ENCODE assay signal across 1 cellular context in genomic region chr11:118401151-118401879, GRCh38.
TF ChIP-seq lines count a peak whose summit lies in the region.

A gene with protein sequence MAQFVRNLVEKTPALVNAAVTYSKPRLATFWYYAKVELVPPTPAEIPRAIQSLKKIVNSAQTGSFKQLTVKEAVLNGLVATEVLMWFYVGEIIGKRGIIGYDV (plus strand): TSS chr11:118401606. CDS start chr11:118401666, 60 bp downstream.

TF ChIP-seq in HepG2, 621 proteins besides CTCF, POLR2A, EP300 and RAD21 (continued from another document and continues in another):
- TF ChIP-seq, protein P1, sequence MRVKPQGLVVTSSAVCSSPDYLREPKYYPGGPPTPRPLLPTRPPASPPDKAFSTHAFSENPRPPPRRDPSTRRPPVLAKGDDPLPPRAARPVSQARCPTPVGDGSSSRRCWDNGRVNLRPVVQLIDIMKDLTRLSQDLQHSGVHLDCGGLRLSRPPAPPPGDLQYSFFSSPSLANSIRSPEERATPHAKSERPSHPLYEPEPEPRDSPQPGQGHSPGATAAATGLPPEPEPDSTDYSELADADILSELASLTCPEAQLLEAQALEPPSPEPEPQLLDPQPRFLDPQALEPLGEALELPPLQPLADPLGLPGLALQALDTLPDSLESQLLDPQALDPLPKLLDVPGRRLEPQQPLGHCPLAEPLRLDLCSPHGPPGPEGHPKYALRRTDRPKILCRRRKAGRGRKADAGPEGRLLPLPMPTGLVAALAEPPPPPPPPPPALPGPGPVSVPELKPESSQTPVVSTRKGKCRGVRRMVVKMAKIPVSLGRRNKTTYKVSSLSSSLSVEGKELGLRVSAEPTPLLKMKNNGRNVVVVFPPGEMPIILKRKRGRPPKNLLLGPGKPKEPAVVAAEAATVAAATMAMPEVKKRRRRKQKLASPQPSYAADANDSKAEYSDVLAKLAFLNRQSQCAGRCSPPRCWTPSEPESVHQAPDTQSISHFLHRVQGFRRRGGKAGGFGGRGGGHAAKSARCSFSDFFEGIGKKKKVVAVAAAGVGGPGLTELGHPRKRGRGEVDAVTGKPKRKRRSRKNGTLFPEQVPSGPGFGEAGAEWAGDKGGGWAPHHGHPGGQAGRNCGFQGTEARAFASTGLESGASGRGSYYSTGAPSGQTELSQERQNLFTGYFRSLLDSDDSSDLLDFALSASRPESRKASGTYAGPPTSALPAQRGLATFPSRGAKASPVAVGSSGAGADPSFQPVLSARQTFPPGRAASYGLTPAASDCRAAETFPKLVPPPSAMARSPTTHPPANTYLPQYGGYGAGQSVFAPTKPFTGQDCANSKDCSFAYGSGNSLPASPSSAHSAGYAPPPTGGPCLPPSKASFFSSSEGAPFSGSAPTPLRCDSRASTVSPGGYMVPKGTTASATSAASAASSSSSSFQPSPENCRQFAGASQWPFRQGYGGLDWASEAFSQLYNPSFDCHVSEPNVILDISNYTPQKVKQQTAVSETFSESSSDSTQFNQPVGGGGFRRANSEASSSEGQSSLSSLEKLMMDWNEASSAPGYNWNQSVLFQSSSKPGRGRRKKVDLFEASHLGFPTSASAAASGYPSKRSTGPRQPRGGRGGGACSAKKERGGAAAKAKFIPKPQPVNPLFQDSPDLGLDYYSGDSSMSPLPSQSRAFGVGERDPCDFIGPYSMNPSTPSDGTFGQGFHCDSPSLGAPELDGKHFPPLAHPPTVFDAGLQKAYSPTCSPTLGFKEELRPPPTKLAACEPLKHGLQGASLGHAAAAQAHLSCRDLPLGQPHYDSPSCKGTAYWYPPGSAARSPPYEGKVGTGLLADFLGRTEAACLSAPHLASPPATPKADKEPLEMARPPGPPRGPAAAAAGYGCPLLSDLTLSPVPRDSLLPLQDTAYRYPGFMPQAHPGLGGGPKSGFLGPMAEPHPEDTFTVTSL (CRISPR knock-in tag; IDR thresholded peaks at IDR 0.05; ENCODE audit: borderline replicate concordance): peak; percentile 48; the same call in 1 of the 2 replicates
- no peak for TF ChIP-seq SMC3 (IDR thresholded peaks at IDR 0.05; ENCODE audit: low read length)
- TF ChIP-seq, protein P2, sequence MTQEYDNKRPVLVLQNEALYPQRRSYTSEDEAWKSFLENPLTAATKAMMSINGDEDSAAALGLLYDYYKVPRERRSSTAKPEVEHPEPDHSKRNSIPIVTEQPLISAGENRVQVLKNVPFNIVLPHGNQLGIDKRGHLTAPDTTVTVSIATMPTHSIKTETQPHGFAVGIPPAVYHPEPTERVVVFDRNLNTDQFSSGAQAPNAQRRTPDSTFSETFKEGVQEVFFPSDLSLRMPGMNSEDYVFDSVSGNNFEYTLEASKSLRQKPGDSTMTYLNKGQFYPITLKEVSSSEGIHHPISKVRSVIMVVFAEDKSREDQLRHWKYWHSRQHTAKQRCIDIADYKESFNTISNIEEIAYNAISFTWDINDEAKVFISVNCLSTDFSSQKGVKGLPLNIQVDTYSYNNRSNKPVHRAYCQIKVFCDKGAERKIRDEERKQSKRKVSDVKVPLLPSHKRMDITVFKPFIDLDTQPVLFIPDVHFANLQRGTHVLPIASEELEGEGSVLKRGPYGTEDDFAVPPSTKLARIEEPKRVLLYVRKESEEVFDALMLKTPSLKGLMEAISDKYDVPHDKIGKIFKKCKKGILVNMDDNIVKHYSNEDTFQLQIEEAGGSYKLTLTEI (CRISPR knock-in tag; conservative IDR thresholded peaks at IDR 0.05): no peak
- no peak for TF ChIP-seq ZC3H13 (CRISPR knock-in tag; IDR thresholded peaks at IDR 0.05)
- TF ChIP-seq ASH2L (IDR thresholded peaks at IDR 0.05; ENCODE audit: insufficient read length, low read depth, low read length): peak; percentile 97
- no peak for TF ChIP-seq ZSCAN12 (CRISPR knock-in tag; IDR thresholded peaks at IDR 0.05)
- 0 out of 2 replicates have a peak, but pooled peaks have one; percentile 18 for TF ChIP-seq NRL (CRISPR knock-in tag; IDR thresholded peaks at IDR 0.05; ENCODE audit: borderline replicate concordance)
- TF ChIP-seq AGO2 (optimal IDR thresholded peaks at IDR 0.05; ENCODE audit: low read depth, low read length): peak; percentile 60
- TF ChIP-seq NR2F6 (IDR thresholded peaks at IDR 0.05): peak; percentile 13; the same call in 1 of the 2 replicates
- TF ChIP-seq NR2F6 (CRISPR knock-in tag; IDR thresholded peaks at IDR 0.05): no peak
- TF ChIP-seq ZBTB33 (CRISPR knock-in tag; IDR thresholded peaks at IDR 0.05): no peak
- TF ChIP-seq YEATS4 (CRISPR knock-in tag; IDR thresholded peaks at IDR 0.05; ENCODE audit: borderline replicate concordance): peak; percentile 15; the same call in 1 of the 2 replicates
- TF ChIP-seq TFDP1 (CRISPR knock-in tag; IDR thresholded peaks at IDR 0.05; ENCODE audit: borderline replicate concordance): peak; percentile 37; the same call in 1 of the 2 replicates
- TF ChIP-seq BCL3 (CRISPR knock-in tag; IDR thresholded peaks at IDR 0.05): peak; percentile 62; the same call in 1 of the 2 replicates
- TF ChIP-seq RARA (CRISPR knock-in tag; IDR thresholded peaks at IDR 0.05): 0 out of 2 replicates have a peak, but pooled peaks have one; percentile 8
- TF ChIP-seq ZNF530 (CRISPR knock-in tag; IDR thresholded peaks at IDR 0.05; ENCODE audit: low read depth): no peak
- TF ChIP-seq TCF12 (IDR thresholded peaks at IDR 0.05): no peak
- TF ChIP-seq TCF12 (CRISPR knock-in tag; IDR thresholded peaks at IDR 0.05): no peak
- TF ChIP-seq ZNF30 (CRISPR knock-in tag; IDR thresholded peaks at IDR 0.05): no peak
- TF ChIP-seq MXD1 (CRISPR knock-in tag; IDR thresholded peaks at IDR 0.05): peak; percentile 42; the same call in 1 of the 2 replicates
- TF ChIP-seq TRAFD1 (CRISPR knock-in tag; IDR thresholded peaks at IDR 0.05; ENCODE audit: borderline replicate concordance): no peak
- TF ChIP-seq PAF1 (CRISPR knock-in tag; IDR thresholded peaks at IDR 0.05): no peak
- TF ChIP-seq HOXA3 (CRISPR knock-in tag; IDR thresholded peaks at IDR 0.05): peak; percentile 53; the same call in 1 of the 2 replicates
- TF ChIP-seq TCF7 (IDR thresholded peaks at IDR 0.05; ENCODE audit: low read depth): no peak
- no peak for TF ChIP-seq ZNF331 (CRISPR knock-in tag; IDR thresholded peaks at IDR 0.05)
- TF ChIP-seq NAIF1 (CRISPR knock-in tag; IDR thresholded peaks at IDR 0.05; ENCODE audit: borderline replicate concordance): peak; percentile 84
- peak; percentile 62; the same call in 1 of the 2 replicates for TF ChIP-seq MEF2D (CRISPR knock-in tag; IDR thresholded peaks at IDR 0.05)
- no peak for TF ChIP-seq PRDM15 (CRISPR knock-in tag; IDR thresholded peaks at IDR 0.05)
- no peak; the same call in 1 of the 2 replicates for TF ChIP-seq IRF2 (CRISPR knock-in tag; IDR thresholded peaks at IDR 0.05)
- no peak for TF ChIP-seq RNF2 (conservative IDR thresholded peaks at IDR 0.05; ENCODE audit: low read depth)
- no peak for TF ChIP-seq MTA3 (CRISPR knock-in tag; IDR thresholded peaks at IDR 0.05)
- TF ChIP-seq ZNF124 (CRISPR knock-in tag; IDR thresholded peaks at IDR 0.05): no peak; the same call in 1 of the 2 replicates
- no peak for TF ChIP-seq BRD4 (CRISPR knock-in tag; IDR thresholded peaks at IDR 0.05)
- no peak for TF ChIP-seq KDM3A (CRISPR knock-in tag; IDR thresholded peaks at IDR 0.05; ENCODE audit: low read depth)
- TF ChIP-seq ZNF484 (CRISPR knock-in tag; IDR thresholded peaks at IDR 0.05; ENCODE audit: borderline replicate concordance, low read depth): no peak
- TF ChIP-seq GLI4 (CRISPR knock-in tag; IDR thresholded peaks at IDR 0.05; ENCODE audit: borderline replicate concordance): peak; percentile 64; the same call in 1 of the 2 replicates
- no peak for TF ChIP-seq SP140L (CRISPR knock-in tag; IDR thresholded peaks at IDR 0.05; ENCODE audit: borderline replicate concordance)
- TF ChIP-seq ZNF225 (CRISPR knock-in tag; IDR thresholded peaks at IDR 0.05): no peak
- peak; percentile 26; the same call in 1 of the 2 replicates for TF ChIP-seq SMAD1 (CRISPR knock-in tag; IDR thresholded peaks at IDR 0.05; ENCODE audit: borderline replicate concordance, low read depth)
- TF ChIP-seq, protein P3, sequence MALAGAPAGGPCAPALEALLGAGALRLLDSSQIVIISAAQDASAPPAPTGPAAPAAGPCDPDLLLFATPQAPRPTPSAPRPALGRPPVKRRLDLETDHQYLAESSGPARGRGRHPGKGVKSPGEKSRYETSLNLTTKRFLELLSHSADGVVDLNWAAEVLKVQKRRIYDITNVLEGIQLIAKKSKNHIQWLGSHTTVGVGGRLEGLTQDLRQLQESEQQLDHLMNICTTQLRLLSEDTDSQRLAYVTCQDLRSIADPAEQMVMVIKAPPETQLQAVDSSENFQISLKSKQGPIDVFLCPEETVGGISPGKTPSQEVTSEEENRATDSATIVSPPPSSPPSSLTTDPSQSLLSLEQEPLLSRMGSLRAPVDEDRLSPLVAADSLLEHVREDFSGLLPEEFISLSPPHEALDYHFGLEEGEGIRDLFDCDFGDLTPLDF (CRISPR knock-in tag; IDR thresholded peaks at IDR 0.05): no peak
- TF ChIP-seq ZNF431 (CRISPR knock-in tag; IDR thresholded peaks at IDR 0.05; ENCODE audit: borderline replicate concordance, low read depth): no peak
